1 cellular context compared by ENCODE assay signal in the genomic region with DNA sequence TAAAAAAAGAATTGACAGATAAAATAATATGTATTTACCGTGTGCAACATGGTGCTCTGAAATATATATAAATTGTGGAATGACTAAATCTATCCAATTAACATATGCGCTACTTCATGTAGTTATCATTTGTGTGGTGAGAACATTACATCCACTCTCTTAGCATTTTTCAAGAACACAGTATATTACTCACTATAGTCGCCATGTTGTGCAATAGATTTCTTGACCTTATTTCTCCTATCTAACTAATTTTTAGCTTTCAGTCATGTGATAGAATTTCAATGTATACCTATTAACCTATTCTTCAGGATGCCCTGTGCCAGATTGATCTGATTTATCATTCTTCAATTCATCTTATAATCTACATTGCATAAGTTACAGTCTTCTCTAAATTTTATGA.
A peak's percentile ranks its signal among the peaks of the same experiment; 100 is the strongest.
TF ChIP-seq lines count a peak whose summit lies in the region.

No MANE protein-coding gene starts in this region.

TF ChIP-seq in IMR-90, 13 proteins besides CTCF, POLR2A, EP300 and RAD21:
- TF ChIP-seq FOS (IDR thresholded peaks at IDR 0.05; ENCODE audit: low read depth, low read length), result no peak
- TF ChIP-seq NFE2L2 (IDR thresholded peaks at IDR 0.05; ENCODE audit: low read depth, low read length), result no peak
- peak; percentile 96 for TF ChIP-seq CEBPB (IDR thresholded peaks at IDR 0.05; ENCODE audit: low read depth, low read length)
- TF ChIP-seq MAZ (IDR thresholded peaks at IDR 0.05; ENCODE audit: borderline replicate concordance, low read depth, low read length), result no peak
